15 cellular contexts compared by ENCODE assay signal in genomic region chr20:51667491-51667890, GRCh38.
"Had no signal": no experiment of that assay in that cellular context is flagged by ENCODE, and none has a peak within 500 bp of the region (broad histone marks: within the 10 kb centered on the region; RNA-seq: fewer than 3 reads in every experiment).

No MANE protein-coding gene starts in this region.

- H3K4me3 ChIP-seq: dorsolateral prefrontal cortex, lower lobe of right lung, suprapubic skin had no signal

- H3K36me3 Mint-ChIP-seq: activated CD4-positive, alpha-beta memory T cell treated with anti-CD3 and anti-CD28 coated beads for 36 hours; activated naive CD8-positive, alpha-beta T cell treated with anti-CD3 and anti-CD28 coated beads for 36 hours had no signal

- H3K9me3 ChIP-seq: lower lobe of right lung, suprapubic skin had no signal

- H3K9me3 Mint-ChIP-seq: activated CD4-positive, alpha-beta memory T cell treated with anti-CD3 and anti-CD28 coated beads for 36 hours; activated naive CD8-positive, alpha-beta T cell treated with anti-CD3 and anti-CD28 coated beads for 36 hours; activated T-helper 1 cell treated with anti-CD3 and anti-CD28 coated beads, Interleukin-12 subunit alpha, Interleukin-12 subunit beta, Interleukin-2, Interleukin-4 antibody, amounts not matched to agents 30 ng/mL and 10 ng/mL and 1 ng/mL, durations not matched to agents 14 hours and 24 hours and 36 hours; endodermal cell; stimulated activated naive CD8-positive, alpha-beta T cell treated with anti-CD3 and anti-CD28 coated beads, Interleukin-15, amount 100 ng/mL, for 72 hours; T-helper 1 cell treated with Interleukin-12 subunit alpha and Interleukin-12 subunit beta and Interleukin-4 antibody, amounts not matched to agents 30 μg/mL and 1 μg/mL, for 36 hours had no signal

- H3K27me3 ChIP-seq: dorsolateral prefrontal cortex, foreskin keratinocyte, suprapubic skin had no signal

- H3K27ac ChIP-seq: foreskin keratinocyte, lower lobe of right lung, suprapubic skin had no signal

- H3K4me3 Mint-ChIP-seq: activated CD4-positive, alpha-beta memory T cell treated with anti-CD3 and anti-CD28 coated beads for 36 hours; activated naive CD8-positive, alpha-beta T cell treated with anti-CD3 and anti-CD28 coated beads for 36 hours; activated T-helper 1 cell treated with anti-CD3 and anti-CD28 coated beads, Interleukin-12 subunit alpha, Interleukin-12 subunit beta, Interleukin-2, Interleukin-4 antibody, amounts not matched to agents 30 ng/mL and 10 ng/mL and 1 ng/mL, durations not matched to agents 14 hours and 24 hours and 36 hours; endodermal cell; stimulated activated naive CD8-positive, alpha-beta T cell treated with anti-CD3 and anti-CD28 coated beads, Interleukin-15, amount 100 ng/mL, for 72 hours; T-helper 1 cell treated with Interleukin-12 subunit alpha and Interleukin-12 subunit beta and Interleukin-4 antibody, amounts not matched to agents 30 μg/mL and 1 μg/mL, for 36 hours had no signal

- ATAC-seq: foreskin keratinocyte, lower lobe of right lung had no signal

- DNase-seq: activated CD4-positive, alpha-beta memory T cell treated with anti-CD3 and anti-CD28 coated beads for 36 hours; activated naive CD8-positive, alpha-beta T cell treated with anti-CD3 and anti-CD28 coated beads for 36 hours; activated T-cell treated with anti-CD3 and anti-CD28 coated beads for 4 hours; amniotic stem cell; dorsolateral prefrontal cortex; endodermal cell; foreskin keratinocyte; glutamatergic neuron; hypothalamus; lower lobe of right lung; stimulated activated naive CD8-positive, alpha-beta T cell treated with anti-CD3 and anti-CD28 coated beads, Interleukin-15, amount 100 ng/mL, for 72 hours; trophoblast cell had no signal

- H3K27ac Mint-ChIP-seq: activated CD4-positive, alpha-beta memory T cell treated with anti-CD3 and anti-CD28 coated beads for 36 hours; activated naive CD8-positive, alpha-beta T cell treated with anti-CD3 and anti-CD28 coated beads for 36 hours; activated T-helper 1 cell treated with anti-CD3 and anti-CD28 coated beads, Interleukin-12 subunit alpha, Interleukin-12 subunit beta, Interleukin-2, Interleukin-4 antibody, amounts not matched to agents 30 ng/mL and 10 ng/mL and 1 ng/mL, durations not matched to agents 14 hours and 24 hours and 36 hours; stimulated activated naive CD8-positive, alpha-beta T cell treated with anti-CD3 and anti-CD28 coated beads, Interleukin-15, amount 100 ng/mL, for 72 hours; T-helper 1 cell treated with Interleukin-12 subunit alpha and Interleukin-12 subunit beta and Interleukin-4 antibody, amounts not matched to agents 30 μg/mL and 1 μg/mL, for 36 hours had no signal

- H3K4me1 Mint-ChIP-seq: endodermal cell had no signal

- H3K4me1 ChIP-seq: foreskin keratinocyte, lower lobe of right lung had no signal
